Comparison of ENCODE assay signal across 8 cellular contexts in genomic region chr15:70097337-70098169, GRCh38. TPM values are rescaled to one million over a fixed set of nuclear protein-coding genes. Genes with fewer than 3 reads are reported as not detected.
DNase-seq lines count a peak whose midpoint lies in the region; FAIRE-seq and TF ChIP-seq lines count a peak whose summit lies in the region.

Gene TLE3 (minus strand): TSS chr15:70097917. CDS start chr15:70096798, 1,119 bp downstream.

- peak within 1 kb of the TSS; percentile 99 for H3K4me3 Mint-ChIP-seq in neural progenitor cell

- in situ Hi-C loops in HAP-1 (cut with MboI; ENCODE audit: low sequenced_read_pairs): no loop called here

- peak; percentile 60 for FAIRE-seq in G401.6 (lab: Jason Lieb, UNC)

- H3K36me3 Mint-ChIP-seq in neural progenitor cell: peaks cover 9% of the 10 kb centered on the region

- H3K27me3 Mint-ChIP-seq in neural progenitor cell (ENCODE audit: insufficient read depth, low read depth): peaks cover 13% of the 10 kb centered on the region

- DNase-seq in HAP-1 (ENCODE audit: low spot score in 2 of 2) (peak; percentile 100), MM.1S (peak; percentile 99), SIG-M5 treated with dmso at 0.1 percent for 504 hours (lab: John Stamatoyannopoulos, UW; ENCODE audit: unreplicated experiment) (peak; percentile 97), foreskin fibroblast (peak; percentile 99 to 100), neural progenitor cell (ENCODE audit: low spot score) (peak; percentile 99)
- DNase-seq in activated gamma-delta T cell treated with anti-CD3 and anti-CD28 coated beads, Interleukin-2, amount 50 U/mL, for 16 hours (ENCODE audit: low read depth): peak; percentile 95

- H3F3A ChIP-seq in MM.1S (ENCODE audit: insufficient read depth, low read length) (peaks cover 27% of the 10 kb centered on the region), neural progenitor cell (ENCODE audit: low read depth) (peaks cover 23% of the 10 kb centered on the region)

- H3K27ac ChIP-seq in MM.1S (ENCODE audit: low read length) (peak within 1 kb of the TSS; percentile 90), neural progenitor cell (peak within 1 kb of the TSS; percentile 86), subcutaneous abdominal adipose tissue (ENCODE audit: low read depth, low read length) (peak within 1 kb of the TSS; percentile 86)

- H3K36me3 ChIP-seq in HAP-1 (replicated peaks): peaks cover 31% of the 10 kb centered on the region
- no peaks in the 10 kb centered on the region for H3K36me3 ChIP-seq in MM.1S (replicated peaks; ENCODE audit: insufficient read depth, low read length)
- no peaks in the 10 kb centered on the region for H3K36me3 ChIP-seq in neural progenitor cell
- peaks cover 0 to 10% (median 0%) of the 10 kb centered on the region in 5 donors for H3K36me3 ChIP-seq in subcutaneous abdominal adipose tissue (ENCODE audit: control insufficient read depth in 5 of 5, insufficient read depth in 5 of 5, low read length in 5 of 5)

- H4K20me1 ChIP-seq in MM.1S (ENCODE audit: insufficient read depth, low read length) (peaks cover 24% of the 10 kb centered on the region), neural progenitor cell (ENCODE audit: low read depth) (peaks cover 52% of the 10 kb centered on the region)

- H3K4me2 ChIP-seq in MM.1S (ENCODE audit: low read depth, low read length): peak within 1 kb of the TSS; percentile 98
- peak within 1 kb of the TSS; percentile 94 for H3K4me2 ChIP-seq in neural progenitor cell

- H3K9me2 ChIP-seq in MM.1S (replicated peaks; ENCODE audit: insufficient read depth, low read length): no peaks in the 10 kb centered on the region

- H2AFZ ChIP-seq in MM.1S (ENCODE audit: low read length): peak within 1 kb of the TSS; percentile 34; the same call in 1 of the 2 replicates
- H2AFZ ChIP-seq in neural progenitor cell (replicated peaks): no peak within 1 kb of the TSS

- peaks cover 60% of the 10 kb centered on the region for H3K79me2 ChIP-seq in MM.1S (ENCODE audit: low read length)
- peaks cover 51% of the 10 kb centered on the region for H3K79me2 ChIP-seq in neural progenitor cell (ENCODE audit: low read depth)

- H3K9ac ChIP-seq in MM.1S (ENCODE audit: low read length) (peak within 1 kb of the TSS; percentile 99), neural progenitor cell (peak within 1 kb of the TSS; percentile 84), subcutaneous abdominal adipose tissue (ENCODE audit: low read length in 5 of 5) (peak within 1 kb of the TSS in 4 of 5 donors; percentile 64 to 79 (median 76))

- H3K4me1 ChIP-seq in HAP-1 (peaks cover 45% of the 10 kb centered on the region), MM.1S (ENCODE audit: low read length) (peaks cover 40% of the 10 kb centered on the region), neural progenitor cell (peaks cover 39% of the 10 kb centered on the region), subcutaneous abdominal adipose tissue (ENCODE audit: control insufficient read depth in 5 of 5, insufficient read depth in 5 of 5, low read length in 5 of 5) (peaks cover 18 to 80% (median 66%) of the 10 kb centered on the region in 5 donors)

- peak; percentile 45 for TF ChIP-seq CTCF in MM.1S (IDR thresholded peaks at IDR 0.05; ENCODE audit: low read length)
- peak; percentile 38 for TF ChIP-seq CTCF in foreskin fibroblast (IDR thresholded peaks at IDR 0.05; ENCODE audit: low read depth, low read length)
- peak; percentile 27 for TF ChIP-seq CTCF in neural progenitor cell (IDR thresholded peaks at IDR 0.05)

- peak within 1 kb of the TSS; percentile 98 for H3K27ac Mint-ChIP-seq in neural progenitor cell

- H3K4me1 Mint-ChIP-seq in neural progenitor cell: peaks cover 57% of the 10 kb centered on the region

- peaks cover 2% of the 10 kb centered on the region for H3K9me3 Mint-ChIP-seq in neural progenitor cell

- H3K4me3 ChIP-seq in HAP-1 (peak within 1 kb of the TSS; percentile 85), MM.1S (ENCODE audit: low read length) (peak within 1 kb of the TSS; percentile 80), foreskin fibroblast (ENCODE audit: low read depth in 1 of 2, low read length in 2 of 2) (peak within 1 kb of the TSS; percentile 74 to 86), neural progenitor cell (peak within 1 kb of the TSS; percentile 97), subcutaneous abdominal adipose tissue (ENCODE audit: low read depth in 1 of 5, low read length in 5 of 5) (peak within 1 kb of the TSS; percentile 50 to 90 (median 87))

- H3K27me3 ChIP-seq in HAP-1 (ENCODE audit: low read depth) (no peaks in the 10 kb centered on the region), MM.1S (replicated peaks; ENCODE audit: insufficient read depth, low read length) (no peaks in the 10 kb centered on the region), neural progenitor cell (peaks cover 14% of the 10 kb centered on the region), subcutaneous abdominal adipose tissue (ENCODE audit: control insufficient read depth in 5 of 5, insufficient read depth in 4 of 5, low read length in 5 of 5) (no peaks in the 10 kb centered on the region)

- no peaks in the 10 kb centered on the region for H3K9me3 ChIP-seq in HAP-1
- no peaks in the 10 kb centered on the region for H3K9me3 ChIP-seq in MM.1S (replicated peaks; ENCODE audit: insufficient read depth, low read length)
- H3K9me3 ChIP-seq in neural progenitor cell (ENCODE audit: low read depth): no peaks in the 10 kb centered on the region
- no peaks in the 10 kb centered on the region for H3K9me3 ChIP-seq in subcutaneous abdominal adipose tissue (ENCODE audit: control insufficient read depth in 5 of 5, low read length in 5 of 5)

RNA-seq across cellular contexts. Expression of gene TLE3, which starts in this region (rescaled TPM):
- 22.1 and 78.5 TPM in 2 replicates for total RNA-seq in neural progenitor cell (ENCODE audit: low replicate concordance)

Comparison
In these comparisons a context has a peak if more than half of its experiments do, and no peak if none do; other contexts are left out.
1. Peak in every context shown above with its lines: DNase-seq, H3K4me3 ChIP-seq and H3K27ac ChIP-seq.